In the genomic region with DNA sequence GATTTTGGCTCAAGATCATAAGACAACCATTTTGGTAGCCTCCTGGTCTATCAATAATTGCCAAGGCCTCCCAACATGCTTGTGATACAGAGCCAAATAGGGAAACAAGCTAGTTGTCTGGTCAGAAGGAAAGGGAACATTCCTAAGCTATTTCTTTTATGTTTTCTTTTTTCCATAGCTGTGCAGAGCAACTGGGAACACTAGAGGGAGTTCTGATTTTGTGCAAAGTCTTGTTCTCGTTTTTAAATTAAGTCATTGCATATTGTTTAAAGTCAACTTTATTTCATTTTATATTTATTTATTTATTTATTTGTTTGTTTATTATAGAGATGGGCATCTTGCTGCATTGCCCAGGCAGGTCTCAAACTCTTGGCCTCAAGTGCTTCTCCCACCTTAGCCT, we compare ENCODE assay signal across 14 cellular contexts.
DNase-seq lines count a peak whose midpoint lies in the region; ATAC-seq and TF ChIP-seq lines count a peak whose summit lies in the region.
"Had no signal": no experiment of that assay in that cellular context is flagged by ENCODE, and none has a peak within 500 bp of the region (broad histone marks: within the 10 kb centered on the region; RNA-seq: fewer than 3 reads in every experiment).

No MANE protein-coding gene starts in this region.

- H3K4me3 ChIP-seq in HL-60 (replicated peaks; ENCODE audit: insufficient read depth, low read length): no peak overlapping the region
- H3K4me3 ChIP-seq in kidney epithelial cell (ENCODE audit: low read depth, low read length): no peak overlapping the region
- H3K4me3 ChIP-seq: tibial nerve had no signal

- in situ Hi-C loops in ACHN (cut with HindIII; ENCODE audit: low pct_ligation_motif_present, low pct_unique_long_range_greater_than_20kb, low sequenced_read_pairs): no loop called here

- DNase-seq in ACHN (peak; percentile 12), HL-60 (ENCODE audit: low read depth in 1 of 2, low spot score in 1 of 2) (no peak), amniotic epithelial cell (ENCODE audit: low read depth) (peak; percentile 10), kidney epithelial cell (ENCODE audit: low read depth) (no peak), CD1c-positive myeloid dendritic cell (ENCODE audit: extremely low spot score) (no peak), NCI-H2081 treated with DMSO at 0.1 percent for 48 hours (lab: John Stamatoyannopoulos, UW) (no peak)
- DNase-seq in activated T-cell treated with anti-CD3 and anti-CD28 coated beads, Interleukin-2, amount 50 U/mL, for 1 hour: no peak
- DNase-seq: activated CD8-positive, alpha-beta memory T cell treated with anti-CD3 and anti-CD28 coated beads, Interleukin-2, amount 10 ng/mL, durations not matched to agents 7 days and 5 days; CD8-positive, alpha-beta memory T cell; NCI-H1930; SW 1271 had no signal

- no peak for ATAC-seq in GM19023 (IDR thresholded peaks at IDR 0.05; ENCODE audit: unreplicated experiment)
- ATAC-seq: activated CD8-positive, alpha-beta memory T cell treated with anti-CD3 and anti-CD28 coated beads, Interleukin-2, amount 10 ng/mL, durations not matched to agents 7 days and 5 days had no signal

- TF ChIP-seq CTCF in HL-60 (IDR thresholded peaks at IDR 0.05; ENCODE audit: insufficient read depth, low read length) (peak; percentile 3), kidney epithelial cell (IDR thresholded peaks at IDR 0.05; ENCODE audit: insufficient read depth, low read length, poor library complexity, severe bottlenecking) (peak; percentile 54)

- H3K27ac ChIP-seq in HL-60 (replicated peaks): no peak overlapping the region
- H3K27ac ChIP-seq: neutrophil, tibial nerve had no signal

- H3K27me3 ChIP-seq in HL-60 (ENCODE audit: insufficient read depth, poor library complexity, severe bottlenecking) (no peaks in the 10 kb centered on the region), kidney epithelial cell (ENCODE audit: control insufficient read depth, insufficient read depth, low read length) (no peaks in the 10 kb centered on the region)
- H3K27me3 ChIP-seq: neutrophil, tibial nerve had no signal

- H3K36me3 ChIP-seq in kidney epithelial cell (ENCODE audit: control insufficient read depth, insufficient read depth, low read length): no peaks in the 10 kb centered on the region
- H3K36me3 ChIP-seq: neutrophil, tibial nerve had no signal

Comparison
In these comparisons a context has a peak if more than half of its experiments do, and no peak if none do; other contexts are left out.
1. DNase-seq: peak in ACHN (single experiment) and amniotic epithelial cell (single experiment); none in HL-60 (0 of 2), kidney epithelial cell (single experiment), activated T-cell treated with anti-CD3 and anti-CD28 coated beads, Interleukin-2, amount 50 U/mL, for 1 hour (single experiment), CD1c-positive myeloid dendritic cell (single experiment) and NCI-H2081 treated with DMSO at 0.1 percent for 48 hours (single experiment).